In the genomic region with DNA sequence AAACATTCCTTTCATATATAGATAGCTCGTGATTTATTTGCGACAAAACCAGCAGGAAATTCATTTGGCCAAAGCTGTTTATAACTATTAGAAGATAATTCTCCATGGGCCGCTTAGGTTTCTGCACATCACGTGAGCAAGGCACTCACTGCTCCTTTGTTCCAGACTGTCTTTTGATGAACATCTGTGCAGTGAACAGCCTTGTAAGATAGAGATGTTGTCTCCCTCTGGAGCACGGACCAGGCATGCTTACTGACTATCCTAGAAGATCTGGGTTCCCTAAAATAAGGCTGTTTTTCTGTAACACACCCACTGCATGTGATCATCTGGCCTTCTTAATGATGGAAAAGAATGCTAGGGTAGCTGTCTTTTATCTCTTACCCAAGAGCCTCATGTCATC, we compare ENCODE assay signal across 1 cellular context.
TF ChIP-seq lines count a peak whose summit lies in the region.

No MANE protein-coding gene starts in this region.

TF ChIP-seq in IMR-90, 13 proteins besides CTCF, POLR2A, EP300 and RAD21 (continued from another document):
- TF ChIP-seq, protein P1, sequence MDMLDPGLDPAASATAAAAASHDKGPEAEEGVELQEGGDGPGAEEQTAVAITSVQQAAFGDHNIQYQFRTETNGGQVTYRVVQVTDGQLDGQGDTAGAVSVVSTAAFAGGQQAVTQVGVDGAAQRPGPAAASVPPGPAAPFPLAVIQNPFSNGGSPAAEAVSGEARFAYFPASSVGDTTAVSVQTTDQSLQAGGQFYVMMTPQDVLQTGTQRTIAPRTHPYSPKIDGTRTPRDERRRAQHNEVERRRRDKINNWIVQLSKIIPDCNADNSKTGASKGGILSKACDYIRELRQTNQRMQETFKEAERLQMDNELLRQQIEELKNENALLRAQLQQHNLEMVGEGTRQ (IDR thresholded peaks at IDR 0.05; ENCODE audit: low read depth, low read length): no peak
- TF ChIP-seq MAZ (IDR thresholded peaks at IDR 0.05; ENCODE audit: borderline replicate concordance, low read depth, low read length) (no peak), SMC3 (IDR thresholded peaks at IDR 0.05; ENCODE audit: low read depth, low read length) (no peak), MAFK (IDR thresholded peaks at IDR 0.05; ENCODE audit: low read depth, low read length) (no peak), RCOR1 (IDR thresholded peaks at IDR 0.05; ENCODE audit: insufficient replicate concordance, low read length) (no peak), NFE2L2 (IDR thresholded peaks at IDR 0.05; ENCODE audit: low read depth, low read length) (no peak), CEBPB (IDR thresholded peaks at IDR 0.05; ENCODE audit: low read depth, low read length) (no peak), BHLHE40 (IDR thresholded peaks at IDR 0.05; ENCODE audit: low read depth, low read length) (no peak)
- TF ChIP-seq, protein P2, sequence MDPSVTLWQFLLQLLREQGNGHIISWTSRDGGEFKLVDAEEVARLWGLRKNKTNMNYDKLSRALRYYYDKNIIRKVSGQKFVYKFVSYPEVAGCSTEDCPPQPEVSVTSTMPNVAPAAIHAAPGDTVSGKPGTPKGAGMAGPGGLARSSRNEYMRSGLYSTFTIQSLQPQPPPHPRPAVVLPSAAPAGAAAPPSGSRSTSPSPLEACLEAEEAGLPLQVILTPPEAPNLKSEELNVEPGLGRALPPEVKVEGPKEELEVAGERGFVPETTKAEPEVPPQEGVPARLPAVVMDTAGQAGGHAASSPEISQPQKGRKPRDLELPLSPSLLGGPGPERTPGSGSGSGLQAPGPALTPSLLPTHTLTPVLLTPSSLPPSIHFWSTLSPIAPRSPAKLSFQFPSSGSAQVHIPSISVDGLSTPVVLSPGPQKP (IDR thresholded peaks at IDR 0.05; ENCODE audit: borderline replicate concordance, low read depth, low read length): no peak
